8 cellular contexts compared by ENCODE assay signal in the genomic region with DNA sequence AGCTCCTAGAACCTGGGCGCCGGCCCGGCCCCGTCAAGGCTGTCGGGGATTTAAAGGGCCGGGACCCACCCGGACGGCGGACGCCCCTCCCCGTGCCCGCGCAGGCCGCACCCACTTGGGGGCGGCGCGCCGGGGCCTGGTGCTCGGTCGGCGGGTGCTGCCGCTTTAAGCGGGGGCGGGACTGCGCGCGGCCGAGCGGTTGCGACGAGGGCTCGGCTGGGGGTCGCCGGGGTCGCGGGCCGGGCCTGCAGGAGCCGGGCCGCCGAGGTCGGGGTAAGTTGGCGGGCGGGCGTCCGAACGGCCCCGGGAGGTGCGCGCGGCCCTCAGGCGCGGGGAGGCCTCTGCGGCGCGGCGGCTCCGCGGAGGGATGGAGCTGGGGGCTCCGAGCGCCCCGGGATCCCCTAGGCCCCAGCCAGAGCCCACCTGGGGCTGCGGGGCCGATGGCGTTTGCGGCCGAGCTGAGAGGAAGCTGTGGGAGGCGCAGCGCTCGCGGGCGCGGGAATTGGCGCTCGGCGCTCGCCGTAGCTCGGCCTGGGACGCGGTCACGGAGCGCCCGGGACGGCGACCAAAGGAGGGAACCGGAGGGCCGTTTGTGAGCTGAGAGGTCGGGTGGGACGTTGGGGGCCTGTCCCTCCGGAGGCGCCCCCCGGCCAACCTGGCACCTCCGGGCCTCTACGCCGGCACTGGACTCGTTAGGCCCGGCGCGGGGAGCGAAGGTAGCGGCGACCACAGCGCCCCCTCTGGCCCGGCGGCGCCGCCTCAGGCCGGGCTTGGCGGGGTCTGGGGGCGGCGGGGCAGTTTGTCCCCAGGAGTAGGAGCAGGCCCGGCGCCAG. TPM values are rescaled to one million over a fixed set of nuclear protein-coding genes. Genes with fewer than 3 reads are reported as not detected.
DNase-seq lines count a peak whose midpoint lies in the region; ATAC-seq and TF ChIP-seq lines count a peak whose summit lies in the region.

A gene (plus strand): TSS at position 168 of the 833 bp plus-strand sequence. CDS start 2,619 bp downstream, outside the sequence.

- TSS peak; percentile 76 for BruUV-seq in A673 (replicated peaks; lab: Mats Ljungman, UMichigan)

- ATAC-seq in GM18502 (IDR thresholded peaks at IDR 0.05; ENCODE audit: poor library complexity, unreplicated experiment) (peak; percentile 70), HG02970 (IDR thresholded peaks at IDR 0.05; ENCODE audit: low FRiP score, unreplicated experiment) (peak; percentile 53)

- H3K27me3 ChIP-seq in A673 (replicated peaks; ENCODE audit: insufficient read depth, low read depth, low read length, poor library complexity): no peaks in the 10 kb centered on the region
- H3K27me3 ChIP-seq in liver (ENCODE audit: control insufficient read depth in 4 of 4, insufficient read depth in 4 of 4, low read length in 3 of 4): no peaks in the 10 kb centered on the region

- TF ChIP-seq CTCF in A673 (conservative IDR thresholded peaks at IDR 0.05; ENCODE audit: low read depth, low read length): peak; percentile 80
- peak; percentile 60 for TF ChIP-seq CTCF in liver (IDR thresholded peaks at IDR 0.05; ENCODE audit: low read depth, low read length, missing input control)

- intact Hi-C loops in A673 (cut with micrococcal nuclease; ENCODE audit: unreplicated experiment): no loop called here

- H3K36me3 ChIP-seq in A673 (ENCODE audit: insufficient read depth, low read length, poor library complexity, severe bottlenecking): peaks cover 31% of the 10 kb centered on the region
- peaks cover 6 to 21% (median 10%) of the 10 kb centered on the region in 4 donors for H3K36me3 ChIP-seq in liver (ENCODE audit: control insufficient read depth in 4 of 4, insufficient read depth in 3 of 4, low read depth in 1 of 4, low read length in 3 of 4)

- TF ChIP-seq RAD21 in liver (IDR thresholded peaks at IDR 0.05): no peak

- H3K27ac ChIP-seq in A673 (ENCODE audit: low read depth, low read length, poor library complexity, severe bottlenecking) (peak within 1 kb of the TSS; percentile 97), liver (ENCODE audit: low read depth in 1 of 2, low read length in 2 of 2) (peak within 1 kb of the TSS; percentile 80 to 92)

- POLR2A ChIA-PET in A673 (lab: Charles Lee; ENCODE audit: low non-redundant PET): no interaction called here

- under 1% methylated on average over 113 of the region's 113 CpGs for WGBS in liver

- H3K9ac ChIP-seq in liver (ENCODE audit: low read depth in 1 of 2, low read length in 2 of 2): peak within 1 kb of the TSS; percentile 75 to 89

- H3K9me3 ChIP-seq in A673 (ENCODE audit: low read depth, low read length, poor library complexity, severe bottlenecking) (no peaks in the 10 kb centered on the region), liver (ENCODE audit: control insufficient read depth in 4 of 4, low read length in 3 of 4) (no peaks in the 10 kb centered on the region)

- CTCF ChIA-PET in A673 (lab: Charles Lee): interaction anchor here (0.6 kb wide), 2 partner anchors 12 to 574 kb away, joined by 5 to 7 read pairs; no protein-coding TSS in a partner anchor

- DNase-seq in A673 (ENCODE audit: low spot score) (peak; percentile 80), NCI-H2196 (lab: John Stamatoyannopoulos, UW; ENCODE audit: unreplicated experiment) (peak; percentile 66), dermis blood vessel endothelial cell (peak; percentile 82)
- peak; percentile 71 for DNase-seq in activated CD4-positive, alpha-beta T cell treated with anti-CD3 and anti-CD28 coated beads, Interleukin-2, amount 50 U/mL, for 1 hour
- peak; percentile 78 for DNase-seq in stimulated activated CD4-positive, alpha-beta T cell treated with anti-CD3 and anti-CD28 coated beads, Interleukin-4, amount 100 ng/mL, for 24 hours

- H3K4me1 ChIP-seq in A673 (ENCODE audit: insufficient read depth, low read length, poor library complexity, severe bottlenecking) (peaks cover 11% of the 10 kb centered on the region), liver (ENCODE audit: control insufficient read depth in 4 of 4, insufficient read depth in 4 of 4, low read length in 3 of 4) (peaks cover 4 to 17% (median 14%) of the 10 kb centered on the region in 4 donors)

- H3K4me3 ChIP-seq in A673 (ENCODE audit: low read depth, low read length, poor library complexity, severe bottlenecking) (peak within 1 kb of the TSS; percentile 92), liver (ENCODE audit: low read depth in 1 of 3, low read length in 3 of 3) (peak within 1 kb of the TSS; percentile 82 to 99 (median 85))

TF ChIP-seq in liver, 16 proteins besides CTCF, POLR2A, EP300 and RAD21:
- no peak for TF ChIP-seq FOXA1 (IDR thresholded peaks at IDR 0.05)
- TF ChIP-seq EGR1 (IDR thresholded peaks at IDR 0.05; ENCODE audit: low read depth in 2 of 2): peak in 1 of 2 donors; percentile 31

RNA-seq across cellular contexts. Expression of the gene that starts here (rescaled TPM):
- total RNA-seq in A673 (2021) (48.3 and 50.2 TPM in 2 replicates), dermis blood vessel endothelial cell (24.2 and 47.0 TPM in 2 replicates), liver (10 to 100 TPM; 13.9 to 22.7 TPM)
- polyA plus RNA-seq in liver: 1 to 10 TPM; 4.3 to 6.4 TPM

Comparison
In these comparisons a context has a peak if more than half of its experiments do, and no peak if none do; other contexts are left out.
1. Peak in every context shown above with its lines: DNase-seq, ATAC-seq, H3K4me3 ChIP-seq and H3K27ac ChIP-seq.